ENCODE assay signal across 18 cellular contexts in genomic region chr17:71870546-71870862, GRCh38.
DNase-seq lines count a peak whose midpoint lies in the region; ATAC-seq and TF ChIP-seq lines count a peak whose summit lies in the region.
"Had no signal": no experiment of that assay in that cellular context is flagged by ENCODE, and none has a peak within 500 bp of the region (broad histone marks: within the 10 kb centered on the region; RNA-seq: fewer than 3 reads in every experiment).

No MANE protein-coding gene starts in this region.

- WGBS in upper lobe of left lung, 2 donors: 29 to 33% methylated on average over 1 of the region's 1 CpG

- no peak for ATAC-seq in upper lobe of left lung (ENCODE audit: low FRiP score in 2 of 2)
- ATAC-seq: activated T-cell treated with anti-CD3 and anti-CD28 coated beads, Interleukin-2, amount 50 U/mL, for 4 hours; foreskin keratinocyte had no signal

- TF ChIP-seq CTCF in HEK293 (tag by site-specific recombination; IDR thresholded peaks at IDR 0.05) (no peak), upper lobe of left lung (IDR thresholded peaks at IDR 0.05) (no peak), tibial artery (IDR thresholded peaks at IDR 0.05) (no peak), GM20000 (IDR thresholded peaks at IDR 0.05; ENCODE audit: extremely low read depth, missing control alignments) (no peak)

- TF ChIP-seq POLR2A in upper lobe of left lung (IDR thresholded peaks at IDR 0.05): no peak

- H3K4me1 ChIP-seq in HEK293 (ENCODE audit: control insufficient read depth, insufficient read depth, low read length) (peaks cover 14% of the 10 kb centered on the region), upper lobe of left lung (no peaks in the 10 kb centered on the region), tibial artery (no peaks in the 10 kb centered on the region)
- H3K4me1 ChIP-seq: esophagus muscularis mucosa, testis had no signal

- POLR2A ChIA-PET in HEK293 (lab: Yijun Ruan, JAX): no interaction called here

- no peak overlapping the region for H3K4me3 ChIP-seq in HEK293 (ENCODE audit: low read depth, low read length)
- no peak overlapping the region for H3K4me3 ChIP-seq in upper lobe of left lung
- H3K4me3 ChIP-seq in tibial artery: no peak overlapping the region
- H3K4me3 ChIP-seq: esophagus muscularis mucosa, testis had no signal

- H3K36me3 ChIP-seq in HEK293 (ENCODE audit: control insufficient read depth in 2 of 2, insufficient read depth in 1 of 2, low read length in 2 of 2) (no peaks in the 10 kb centered on the region), upper lobe of left lung (no peaks in the 10 kb centered on the region), tibial artery (no peaks in the 10 kb centered on the region)
- H3K36me3 ChIP-seq: esophagus muscularis mucosa had no signal

- intact Hi-C loops in tibial artery (cut with DNase I; ENCODE audit: low total_unique reads): no loop called here

- no peak for TF ChIP-seq EP300 in upper lobe of left lung (IDR thresholded peaks at IDR 0.05)

- H3K27me3 ChIP-seq in upper lobe of left lung (no peaks in the 10 kb centered on the region), tibial artery (no peaks in the 10 kb centered on the region)
- H3K27me3 ChIP-seq: esophagus muscularis mucosa, foreskin keratinocyte, testis had no signal

- H3K9me3 ChIP-seq in HEK293 (ENCODE audit: control insufficient read depth, insufficient read depth, low read depth, low read length): no peaks in the 10 kb centered on the region
- no peaks in the 10 kb centered on the region for H3K9me3 ChIP-seq in upper lobe of left lung
- no peaks in the 10 kb centered on the region for H3K9me3 ChIP-seq in tibial artery
- H3K9me3 ChIP-seq: esophagus muscularis mucosa, testis had no signal

- H3K27ac ChIP-seq in HEK293 (ENCODE audit: extremely low read depth, low read depth, low read length): no peak overlapping the region
- no peak overlapping the region for H3K27ac ChIP-seq in upper lobe of left lung
- no peak overlapping the region for H3K27ac ChIP-seq in tibial artery
- H3K27ac ChIP-seq: esophagus muscularis mucosa, foreskin keratinocyte, testis, VCaP had no signal

- CTCF ChIA-PET in HEK293 (lab: Yijun Ruan, JAX): no interaction called here

- DNase-seq in COR-L47 (lab: John Stamatoyannopoulos, UW): peak; percentile 13
- DNase-seq in NCI-H69 (lab: John Stamatoyannopoulos, UW): peak; percentile 87
- DNase-seq in islet precursor cell: peak; percentile 93
- DNase-seq in activated CD4-positive, alpha-beta T cell treated with anti-CD3 and anti-CD28 coated beads for 4 hours: no peak
- DNase-seq in upper lobe of left lung: no peak
- no peak for DNase-seq in tibial artery
- DNase-seq in GM20000 (ENCODE audit: low spot score): no peak
- DNase-seq: activated CD4-positive, alpha-beta T cell treated with anti-CD3 and anti-CD28 coated beads, Interleukin-2, amount 10 ng/mL, durations not matched to agents 24 days and 14 days; activated gamma-delta T cell treated with Interleukin-2 at 50 U/mL for 16 hours; activated T-cell treated with anti-CD3 and anti-CD28 coated beads, Interleukin-2, amount 50 U/mL, for 4 hours; foreskin keratinocyte; MV-4-11; NCI-H526 treated with DMSO at 0.1 percent for 48 hours; stimulated activated naive CD4-positive, alpha-beta T cell treated with Interleukin-2 at 50 U/mL for 16 hours; testis had no signal

TF ChIP-seq in HEK293, 187 proteins besides CTCF, POLR2A, EP300 and RAD21 (continues in another document):
- TF ChIP-seq ZNF221 (tag by site-specific recombination; IDR thresholded peaks at IDR 0.05; ENCODE audit: borderline replicate concordance): no peak
- TF ChIP-seq ZNF341 (tag by site-specific recombination; IDR thresholded peaks at IDR 0.05; ENCODE audit: low read depth): 0 out of 2 replicates have a peak, but pooled peaks have one; percentile 7
- no peak for TF ChIP-seq ZBTB20 (tag by site-specific recombination; IDR thresholded peaks at IDR 0.05)
- TF ChIP-seq KLF17 (tag by site-specific recombination; IDR thresholded peaks at IDR 0.05): peak; percentile 69; the same call in 1 of the 2 replicates
- no peak for TF ChIP-seq ZNF132 (tag by site-specific recombination; IDR thresholded peaks at IDR 0.05; ENCODE audit: borderline replicate concordance)
- no peak for TF ChIP-seq ZSCAN23 (tag by site-specific recombination; IDR thresholded peaks at IDR 0.05)
- TF ChIP-seq BCL11A (tag by site-specific recombination; IDR thresholded peaks at IDR 0.05; ENCODE audit: low read depth): no peak
- TF ChIP-seq ZFHX2 (tag by site-specific recombination; conservative IDR thresholded peaks at IDR 0.05): peak; percentile 52
- 0 out of 2 replicates have a peak, but pooled peaks have one; percentile 8 for TF ChIP-seq GLIS1 (tag by site-specific recombination; IDR thresholded peaks at IDR 0.05)
- no peak for TF ChIP-seq ZNF280D (tag by site-specific recombination; IDR thresholded peaks at IDR 0.05)
- TF ChIP-seq ZNF350 (tag by site-specific recombination; IDR thresholded peaks at IDR 0.05): no peak
- TF ChIP-seq KLF1 (tag by site-specific recombination; IDR thresholded peaks at IDR 0.05): peak; percentile 79
- no peak for TF ChIP-seq ZNF157 (tag by site-specific recombination; IDR thresholded peaks at IDR 0.05)
- TF ChIP-seq ZNF600 (tag by site-specific recombination; IDR thresholded peaks at IDR 0.05): no peak
- TF ChIP-seq SP2 (tag by site-specific recombination; IDR thresholded peaks at IDR 0.05): peak; percentile 30
- peak; percentile 88 for TF ChIP-seq KLF10 (tag by site-specific recombination; IDR thresholded peaks at IDR 0.05)
- peak; percentile 78; the same call in 1 of the 2 replicates for TF ChIP-seq BCL11B (tag by site-specific recombination; IDR thresholded peaks at IDR 0.05; ENCODE audit: low read depth)
- TF ChIP-seq ZNF692 (tag by site-specific recombination; IDR thresholded peaks at IDR 0.05): no peak
- TF ChIP-seq ZNF223 (tag by site-specific recombination; IDR thresholded peaks at IDR 0.05): no peak
- TF ChIP-seq ZSCAN4 (tag by site-specific recombination; IDR thresholded peaks at IDR 0.05): no peak
- no peak for TF ChIP-seq ZNF529 (tag by site-specific recombination; IDR thresholded peaks at IDR 0.05; ENCODE audit: insufficient replicate concordance)

Comparison
In these comparisons a context has a peak if more than half of its experiments do, and no peak if none do; other contexts are left out.
1. DNase-seq: peak in COR-L47 (single experiment), NCI-H69 (single experiment) and islet precursor cell (single experiment); none in activated CD4-positive, alpha-beta T cell treated with anti-CD3 and anti-CD28 coated beads for 4 hours (0 of 2), upper lobe of left lung (0 of 2), tibial artery (0 of 2) and GM20000 (single experiment).